22 cellular contexts compared by ENCODE assay signal in the genomic region with DNA sequence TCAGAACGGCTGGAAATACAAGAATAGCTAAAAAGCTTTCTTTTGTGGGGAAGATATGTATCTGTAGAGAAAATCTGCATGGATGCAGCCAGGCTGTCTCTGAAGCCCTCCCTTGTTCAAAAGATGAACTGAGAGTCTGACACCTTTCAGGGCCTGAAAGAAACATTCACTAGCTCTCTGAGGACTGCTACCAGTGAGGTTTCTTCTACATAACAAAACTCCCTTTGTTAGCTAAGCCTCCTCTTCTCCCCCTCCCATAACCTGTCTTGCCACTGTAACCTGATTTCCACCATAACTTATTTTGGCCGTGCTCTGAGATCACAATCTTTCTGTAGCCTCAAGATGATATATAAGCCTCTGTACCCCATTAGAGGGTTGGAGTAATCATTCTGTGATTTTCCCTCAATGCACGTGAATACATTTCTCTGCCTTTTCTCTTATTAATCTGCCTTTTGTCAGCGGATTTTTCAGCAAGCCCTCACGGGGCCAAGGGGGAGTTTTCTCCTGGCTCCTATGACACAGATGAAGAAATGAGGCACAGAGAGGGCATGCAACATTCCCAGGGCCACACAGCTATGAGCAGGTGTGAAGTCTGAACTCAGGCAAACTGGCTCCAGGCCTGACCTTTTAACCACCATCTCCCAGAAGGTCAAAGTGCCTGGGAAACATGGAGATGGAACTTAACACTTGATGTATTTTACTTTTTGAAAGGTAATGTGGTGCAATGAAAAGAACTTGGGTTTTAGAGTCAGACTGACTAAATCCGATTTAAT.
DNase-seq lines count a peak whose midpoint lies in the region; ATAC-seq and TF ChIP-seq lines count a peak whose summit lies in the region.
"Had no signal": no experiment of that assay in that cellular context is flagged by ENCODE, and none has a peak within 500 bp of the region (broad histone marks: within the 10 kb centered on the region; RNA-seq: fewer than 3 reads in every experiment).

No MANE protein-coding gene starts in this region.

- 42% methylated on average over 6 of the region's 6 CpGs for WGBS in smooth muscle cell (ENCODE audit: low lambda C conversion rate)

- no peak overlapping the region for H3K9ac ChIP-seq in NT2/D1 (ENCODE audit: insufficient read length, low read depth)
- H3K9ac ChIP-seq in smooth muscle cell (ENCODE audit: low read depth), result no peak overlapping the region
- H3K9ac ChIP-seq: BLaER1 treated with 17β-estradiol and CSF1 and Interleukin-3, amounts not matched to agents 10 nM and 100 nM; parathyroid adenoma had no signal

- no peaks in the 10 kb centered on the region for H3F3A ChIP-seq in smooth muscle cell (ENCODE audit: low read depth)

- H3K27me3 Mint-ChIP-seq in glutamatergic neuron (ENCODE audit: unreplicated experiment), result no peaks in the 10 kb centered on the region
- H3K27me3 Mint-ChIP-seq: activated CD4-positive, alpha-beta T cell treated with anti-CD3 and anti-CD28 coated beads for 36 hours had no signal

- H3K9me3 ChIP-seq in NT2/D1 (ENCODE audit: insufficient read depth, low read length) (no peaks in the 10 kb centered on the region), smooth muscle cell (replicated peaks; ENCODE audit: low read depth) (no peaks in the 10 kb centered on the region)
- H3K9me3 ChIP-seq: MG63, SJSA1 had no signal

- H3K4me1 ChIP-seq in NT2/D1 (ENCODE audit: insufficient read depth, insufficient read length) (peaks cover 7% of the 10 kb centered on the region), smooth muscle cell (ENCODE audit: low read depth) (no peaks in the 10 kb centered on the region)
- H3K4me1 ChIP-seq: BLaER1 treated with 17β-estradiol and CSF1 and Interleukin-3, amounts not matched to agents 10 nM and 100 nM; parathyroid adenoma; SJSA1; spleen had no signal

- H3K27ac ChIP-seq in smooth muscle cell (ENCODE audit: low read depth), result peak overlapping the region; percentile 38
- H3K27ac ChIP-seq: BLaER1 treated with 17β-estradiol and CSF1 and Interleukin-3, amounts not matched to agents 10 nM and 100 nM; parathyroid adenoma; SJSA1; spleen had no signal

- H3K27ac Mint-ChIP-seq in glutamatergic neuron (ENCODE audit: unreplicated experiment), result peak overlapping the region; percentile 67
- H3K27ac Mint-ChIP-seq: activated CD4-positive, alpha-beta T cell treated with anti-CD3 and anti-CD28 coated beads for 36 hours had no signal

- no peak overlapping the region for H3K4me2 ChIP-seq in smooth muscle cell
- H3K4me2 ChIP-seq: BLaER1 treated with 17β-estradiol and CSF1 and Interleukin-3, amounts not matched to agents 10 nM and 100 nM had no signal

- H3K4me3 ChIP-seq in NT2/D1 (ENCODE audit: insufficient read length, low read depth), result no peak overlapping the region
- no peak overlapping the region for H3K4me3 ChIP-seq in smooth muscle cell
- H3K4me3 ChIP-seq: BLaER1 treated with 17β-estradiol and CSF1 and Interleukin-3, amounts not matched to agents 10 nM and 100 nM; MG63; SJSA1; spleen had no signal

- no peaks in the 10 kb centered on the region for H3K36me3 Mint-ChIP-seq in glutamatergic neuron (ENCODE audit: unreplicated experiment)

- H2AFZ ChIP-seq in smooth muscle cell (ENCODE audit: low read depth), result no peak overlapping the region
- H2AFZ ChIP-seq: parathyroid adenoma had no signal

- peaks cover 6% of the 10 kb centered on the region for H3K4me1 Mint-ChIP-seq in glutamatergic neuron (ENCODE audit: low read depth, unreplicated experiment)
- H3K4me1 Mint-ChIP-seq: activated CD4-positive, alpha-beta T cell treated with anti-CD3 and anti-CD28 coated beads for 36 hours had no signal

- H3K4me3 Mint-ChIP-seq in glutamatergic neuron (ENCODE audit: unreplicated experiment), result no peak overlapping the region
- H3K4me3 Mint-ChIP-seq: activated CD4-positive, alpha-beta T cell treated with anti-CD3 and anti-CD28 coated beads for 36 hours had no signal

- DNase-seq in DMS53 (lab: John Stamatoyannopoulos, UW) (peak; percentile 10), DMS53 treated with DMSO at 0.1 percent for 48 hours (lab: John Stamatoyannopoulos, UW; ENCODE audit: unreplicated experiment) (no peak), NT2/D1 (ENCODE audit: low read depth, low spot score) (peak; percentile 43), glutamatergic neuron (no peak), smooth muscle cell (lab: John Stamatoyannopoulos, UW; ENCODE audit: unreplicated experiment) (no peak)
- DNase-seq: 8988T; activated CD4-positive, alpha-beta T cell treated with anti-CD3 and anti-CD28 coated beads for 36 hours; activated naive CD4-positive, alpha-beta T cell treated with Interleukin-2 at 50 U/mL for 16 hours; DMS153; left cardiac atrium; MG63; NCI-H1694; NCI-H446 treated with DMSO at 0.1 percent for 48 hours; spleen; stimulated activated naive CD4-positive, alpha-beta T cell; T-helper 9 cell had no signal

- H3K9me3 Mint-ChIP-seq in glutamatergic neuron (ENCODE audit: unreplicated experiment), result no peaks in the 10 kb centered on the region

- no peaks in the 10 kb centered on the region for H3K79me2 ChIP-seq in smooth muscle cell (ENCODE audit: low read depth)
- H3K79me2 ChIP-seq: parathyroid adenoma had no signal

- TF ChIP-seq CTCF in glutamatergic neuron (IDR thresholded peaks at IDR 0.05; ENCODE audit: partially characterized antibody, unreplicated experiment) (no peak), smooth muscle cell (IDR thresholded peaks at IDR 0.05; ENCODE audit: borderline replicate concordance, insufficient read depth, poor library complexity, severe bottlenecking) (no peak)

- H3K36me3 ChIP-seq in NT2/D1 (ENCODE audit: insufficient read depth, insufficient read length, low read length) (no peaks in the 10 kb centered on the region), smooth muscle cell (ENCODE audit: low read depth) (no peaks in the 10 kb centered on the region)
- H3K36me3 ChIP-seq: BLaER1 treated with 17β-estradiol and CSF1 and Interleukin-3, amounts not matched to agents 10 nM and 100 nM; MG63; SJSA1; spleen had no signal

- ATAC-seq in HG03039 (IDR thresholded peaks at IDR 0.05; ENCODE audit: unreplicated experiment), result no peak
- no peak for ATAC-seq in HG02884 (IDR thresholded peaks at IDR 0.05; ENCODE audit: unreplicated experiment)
- no peak for ATAC-seq in HG02588 (IDR thresholded peaks at IDR 0.05; ENCODE audit: unreplicated experiment)
- ATAC-seq: activated CD4-positive, alpha-beta T cell treated with anti-CD3 and anti-CD28 coated beads for 36 hours had no signal

- H4K20me1 ChIP-seq in smooth muscle cell (ENCODE audit: low read depth), result no peaks in the 10 kb centered on the region
- H4K20me1 ChIP-seq: BLaER1 treated with 17β-estradiol and CSF1 and Interleukin-3, amounts not matched to agents 10 nM and 100 nM had no signal

- H3K27me3 ChIP-seq in NT2/D1 (ENCODE audit: insufficient read depth, insufficient read length) (no peaks in the 10 kb centered on the region), smooth muscle cell (ENCODE audit: low read depth) (no peaks in the 10 kb centered on the region)
- H3K27me3 ChIP-seq: BLaER1 treated with 17β-estradiol and CSF1 and Interleukin-3, amounts not matched to agents 10 nM and 100 nM; MG63; SJSA1; spleen had no signal

Comparison
In these comparisons a context has a peak if more than half of its experiments do, and no peak if none do; other contexts are left out.
1. DNase-seq: peak in DMS53 (single experiment) and NT2/D1 (single experiment); none in DMS53 treated with DMSO at 0.1 percent for 48 hours (single experiment), glutamatergic neuron (single experiment) and smooth muscle cell (single experiment).